In the genomic region with DNA sequence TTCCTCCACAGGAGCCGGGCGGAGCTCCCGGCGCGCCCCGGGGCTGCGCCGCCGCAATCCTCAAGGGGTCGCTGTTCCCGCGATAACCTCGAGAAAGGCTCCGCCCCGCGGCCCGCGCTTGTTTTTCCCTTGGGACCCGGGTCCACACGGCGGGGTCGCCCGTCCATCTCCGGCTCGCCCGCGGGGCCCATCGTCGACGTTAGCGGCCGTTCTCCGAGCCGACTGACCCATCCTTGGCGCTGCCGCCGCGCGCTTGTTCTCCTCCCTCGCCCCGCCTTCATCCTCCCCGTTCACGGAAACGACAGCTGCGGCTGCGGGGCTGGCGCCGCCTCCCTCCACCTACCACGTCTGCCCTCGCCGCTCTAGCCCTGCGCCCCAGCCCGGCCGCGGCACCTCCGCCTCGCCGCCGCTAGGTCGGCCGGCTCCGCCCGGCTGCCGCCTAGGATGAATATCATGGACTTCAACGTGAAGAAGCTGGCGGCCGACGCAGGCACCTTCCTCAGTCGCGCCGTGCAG, we compare ENCODE assay signal across 8 cellular contexts. TPM values are rescaled to one million over a fixed set of nuclear protein-coding genes. Genes with fewer than 3 reads are reported as not detected.
A peak's percentile ranks its signal among the peaks of the same experiment; 100 is the strongest.
DNase-seq lines count a peak whose midpoint lies in the region; ATAC-seq and TF ChIP-seq lines count a peak whose summit lies in the region.

A gene (plus strand): TSS at position 121 of the 516 bp plus-strand sequence. CDS start 324 bp downstream, at position 445.

- no peaks in the 10 kb centered on the region for H3K27me3 ChIP-seq in right atrium auricular region
- no peaks in the 10 kb centered on the region for H3K27me3 ChIP-seq in uterus

- peak; percentile 87 for DNase-seq in NCI-H1694 treated with DMSO at 0.1 percent for 48 hours (lab: John Stamatoyannopoulos, UW)
- DNase-seq in T-helper 2 cell: peak; percentile 76 to 95 (median 84)
- DNase-seq in right atrium auricular region (ENCODE audit: low spot score): peak; percentile 85
- DNase-seq in putamen (ENCODE audit: low spot score): peak; percentile 87
- peak; percentile 87 to 90 for DNase-seq in uterus

- H3K27ac ChIP-seq in angular gyrus (ENCODE audit: low read depth, low read length) (peak within 1 kb of the TSS; percentile 94), right atrium auricular region (peak within 1 kb of the TSS; percentile 94 to 97), uterus (peak within 1 kb of the TSS; percentile 90 to 98)

- H3K9me3 ChIP-seq in right atrium auricular region (no peaks in the 10 kb centered on the region), uterus (no peaks in the 10 kb centered on the region)

- no peaks in the 10 kb centered on the region for H3K36me3 ChIP-seq in right atrium auricular region
- H3K36me3 ChIP-seq in uterus: no peaks in the 10 kb centered on the region

- peak; percentile 71 for TF ChIP-seq POLR2A in GM18505 (IDR thresholded peaks at IDR 0.05; ENCODE audit: borderline replicate concordance, extremely low read depth, insufficient read depth, insufficient read length)
- peak; percentile 53 to 84 for TF ChIP-seq POLR2A in uterus (IDR thresholded peaks at IDR 0.05)

- TF ChIP-seq CTCF in right atrium auricular region (IDR thresholded peaks at IDR 0.05) (peak; percentile 96), uterus (IDR thresholded peaks at IDR 0.05) (peak; percentile 86 to 98 (median 88))

- H3K4me1 ChIP-seq in right atrium auricular region (peaks cover 0 to 45% of the 10 kb centered on the region in 2 donors), uterus (peaks cover 0 to 18% of the 10 kb centered on the region in 2 donors)

- ATAC-seq in GM18505 (IDR thresholded peaks at IDR 0.05; ENCODE audit: unreplicated experiment) (peak; percentile 89), HG02943 (IDR thresholded peaks at IDR 0.05; ENCODE audit: low read depth, unreplicated experiment) (peak; percentile 87)

- intact Hi-C loops in uterus (cut with DNase I; ENCODE audit: low total_unique reads): no loop called here

- H3K4me3 ChIP-seq in right atrium auricular region (peak within 1 kb of the TSS; percentile 77 to 82), uterus (peak within 1 kb of the TSS; percentile 69 to 86)

RNA-seq across cellular contexts. Expression of the gene that starts here (rescaled TPM):
- total RNA-seq in right atrium auricular region (10 to 100 TPM; 51.5 to 66.1 TPM), uterus (10 to 100 TPM; 38.8 to 94.7 (median 51.7) TPM)

Comparison
In these comparisons a context has a peak if more than half of its experiments do, and no peak if none do; other contexts are left out.
1. Peak in every context shown above with its lines: DNase-seq, ATAC-seq, H3K4me3 ChIP-seq and H3K27ac ChIP-seq.